27 cellular contexts compared by ENCODE assay signal in the genomic region with DNA sequence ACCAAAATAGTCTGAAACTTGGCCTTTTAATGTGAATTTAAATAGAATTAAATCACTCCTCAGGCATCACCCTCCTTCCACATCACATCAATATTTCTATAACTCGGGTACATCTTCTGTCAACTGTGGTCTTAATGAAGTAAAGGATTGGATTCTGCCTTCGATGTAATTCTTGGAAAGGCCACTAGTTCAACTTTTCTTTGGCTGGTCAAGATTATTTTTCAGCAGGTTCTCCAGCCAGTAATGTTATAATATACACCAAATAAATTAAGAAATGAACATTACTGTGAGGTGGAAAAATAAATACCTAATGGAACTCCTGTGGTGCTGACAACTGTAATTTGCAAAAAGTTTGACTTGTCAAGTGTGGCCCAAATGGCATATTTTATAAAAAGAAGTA. TPM values are rescaled to one million over a fixed set of nuclear protein-coding genes. Genes with fewer than 3 reads are reported as not detected.
DNase-seq lines count a peak whose midpoint lies in the region; ATAC-seq and TF ChIP-seq lines count a peak whose summit lies in the region.
"Had no signal": no experiment of that assay in that cellular context is flagged by ENCODE, and none has a peak within 500 bp of the region (broad histone marks: within the 10 kb centered on the region; RNA-seq: fewer than 3 reads in every experiment).

No MANE protein-coding gene starts in this region.

- DNase-seq in OCI-M1 (lab: John Stamatoyannopoulos, UW): peak; percentile 20
- DNase-seq in fibroblast of mammary gland (ENCODE audit: low read depth): no peak
- DNase-seq in testis: no peak
- no peak for DNase-seq in pons (ENCODE audit: low spot score)
- DNase-seq in GM13976 (ENCODE audit: low spot score): no peak
- DNase-seq in stimulated activated CD8-positive, alpha-beta memory T cell treated with anti-CD3 and anti-CD28 coated beads, Interleukin-4, amount 100 ng/mL, for 48 hours: no peak
- DNase-seq: activated CD4-positive, alpha-beta T cell treated with anti-CD3 and anti-CD28 coated beads for 4 hours; activated CD8-positive, alpha-beta memory T cell treated with anti-CD3 and anti-CD28 coated beads, Interleukin-2, amount 10 ng/mL, durations not matched to agents 7 days and 5 days; activated effector memory CD4-positive, alpha-beta T cell treated with Interleukin-2 at 50 U/mL for 16 hours; adrenal gland; AML-193; COR-L47; erythroblast; GM23248; midbrain; NCI-H1694; NCI-H226; SW 1271 had no signal

- no peaks in the 10 kb centered on the region for H3K27me3 ChIP-seq in testis
- H3K27me3 ChIP-seq: adrenal gland, cardiac muscle cell had no signal

- ATAC-seq in HG03342 (IDR thresholded peaks at IDR 0.05; ENCODE audit: unreplicated experiment): no peak
- ATAC-seq: activated CD8-positive, alpha-beta memory T cell treated with anti-CD3 and anti-CD28 coated beads, Interleukin-2, amount 10 ng/mL, durations not matched to agents 7 days and 5 days; HepG2; left lobe of liver had no signal

- no peaks in the 10 kb centered on the region for H3K36me3 ChIP-seq in testis (ENCODE audit: low read depth, missing control alignments)
- H3K36me3 ChIP-seq: adrenal gland, cardiac muscle cell had no signal

- intact Hi-C loops in testis (cut with DNase I; ENCODE audit: low total_unique reads): no loop called here

- H3K4me3 ChIP-seq in fibroblast of mammary gland (ENCODE audit: control insufficient read depth, low read depth, low read length) (no peak overlapping the region), testis (no peak overlapping the region)
- H3K4me3 ChIP-seq: adrenal gland, cardiac muscle cell, GM23248 had no signal

- no peak overlapping the region for H3K27ac ChIP-seq in testis
- H3K27ac ChIP-seq: adrenal gland, cardiac muscle cell, GM23248 had no signal

- H3K9me3 ChIP-seq in testis: no peaks in the 10 kb centered on the region
- H3K9me3 ChIP-seq: adrenal gland had no signal

- peak; percentile 29 for TF ChIP-seq CTCF in GM12873 (IDR thresholded peaks at IDR 0.05; ENCODE audit: insufficient read depth, low read depth, low read length, missing control alignments)
- TF ChIP-seq CTCF in fibroblast of mammary gland (conservative IDR thresholded peaks at IDR 0.05; ENCODE audit: control insufficient read depth, insufficient read depth, low read depth, low read length): peak; percentile 13
- peak in 2 of 3 experiments; percentile 2 to 28 for TF ChIP-seq CTCF in testis (IDR thresholded peaks at IDR 0.05)
- no peak for TF ChIP-seq CTCF in GM13976 (IDR thresholded peaks at IDR 0.05; ENCODE audit: borderline replicate concordance, control extremely low read depth, extremely low read depth, insufficient read depth, missing control alignments)

- H3K4me1 ChIP-seq in testis: no peaks in the 10 kb centered on the region
- H3K4me1 ChIP-seq: adrenal gland had no signal

- no peak for TF ChIP-seq POLR2A in testis (IDR thresholded peaks at IDR 0.05)

- 48 to 58% methylated on average over 2 of the region's 2 CpGs for WGBS in testis, 2 donors

- in situ Hi-C loops in GM13976 (cut with MboI; ENCODE audit: low sequenced_read_pairs, unreplicated experiment): no loop called here

RNA-seq across cellular contexts. Expression of gene SLC16A9, which starts 9.7 kb away (rescaled TPM):
- total RNA-seq in testis: 1 to 10 TPM; 3.8 to 4.0 TPM
- polyA plus RNA-seq in testis (ENCODE audit: insufficient read depth, low read depth, low replicate concordance): 9.8 TPM
- total RNA-seq: GM23248 had no signal
- polyA plus RNA-seq: GM23248 had no signal

RNA-seq across cellular contexts. Expression of gene MRLN, which starts 33.9 kb away (rescaled TPM):
- not detected for total RNA-seq in testis
- polyA plus RNA-seq in testis (ENCODE audit: insufficient read depth, low read depth, low replicate concordance): 1.4 TPM
- total RNA-seq: activated CD8-positive, alpha-beta memory T cell treated with anti-CD3 and anti-CD28 coated beads, Interleukin-2, amount 10 ng/mL, durations not matched to agents 7 days and 5 days; adrenal gland; cardiac muscle cell; dermis microvascular lymphatic vessel endothelial cell; glomerular endothelial cell; GM23248; HepG2; left lobe of liver; M059J; renal cortical epithelial cell had no signal
- polyA plus RNA-seq: cardiac muscle cell, GM23248, HepG2 had no signal
